In the genomic region with DNA sequence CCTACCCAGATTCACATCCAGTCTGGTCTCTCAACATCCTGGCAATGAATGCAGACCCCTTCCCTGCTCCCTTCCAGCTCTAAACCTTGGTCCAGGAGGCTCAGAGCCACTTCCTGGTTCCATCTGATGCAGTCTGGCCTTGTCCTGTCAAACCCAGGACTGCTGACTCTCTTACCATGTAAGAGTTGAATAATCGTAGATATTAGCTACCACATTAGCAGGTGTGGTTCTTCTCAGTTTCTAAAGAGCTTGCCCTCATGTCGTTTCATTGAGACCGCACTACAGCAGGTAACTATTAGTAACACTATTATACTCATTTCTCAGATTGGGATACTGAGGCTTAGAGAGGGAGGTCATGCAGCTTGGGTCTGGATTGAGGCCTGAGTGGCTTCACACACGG, we compare ENCODE assay signal across 33 cellular contexts.
"Had no signal": no experiment of that assay in that cellular context is flagged by ENCODE, and none has a peak within 500 bp of the region (broad histone marks: within the 10 kb centered on the region; RNA-seq: fewer than 3 reads in every experiment).

No MANE protein-coding gene starts in this region.

- ATAC-seq: activated CD8-positive, alpha-beta memory T cell treated with anti-CD3 and anti-CD28 coated beads, Interleukin-2, amount 10 ng/mL, durations not matched to agents 7 days and 5 days; K562; Right ventricle myocardium inferior; SK-N-SH treated with all-trans-retinoic acid at 6 μM for 48 hours had no signal

- H3K9me3 Mint-ChIP-seq: activated CD4-positive, alpha-beta memory T cell treated with anti-CD3 and anti-CD28 coated beads, Interleukin-2, amount 10 ng/mL, durations not matched to agents 7 days and 5 days; activated naive CD4-positive, alpha-beta T cell treated with anti-CD3 and anti-CD28 coated beads, Interleukin-2, amount 10 ng/mL, durations not matched to agents 7 days and 5 days; activated naive CD8-positive, alpha-beta T cell treated with anti-CD3 and anti-CD28 coated beads for 36 hours had no signal

- H3K27ac Mint-ChIP-seq: activated CD4-positive, alpha-beta memory T cell treated with anti-CD3 and anti-CD28 coated beads, Interleukin-2, amount 10 ng/mL, durations not matched to agents 7 days and 5 days; activated CD8-positive, alpha-beta memory T cell treated with anti-CD3 and anti-CD28 coated beads, Interleukin-2, amount 10 ng/mL, durations not matched to agents 7 days and 5 days; activated naive CD4-positive, alpha-beta T cell treated with anti-CD3 and anti-CD28 coated beads, Interleukin-2, amount 10 ng/mL, durations not matched to agents 7 days and 5 days; activated naive CD8-positive, alpha-beta T cell treated with anti-CD3 and anti-CD28 coated beads for 36 hours had no signal

- H3K27ac ChIP-seq: ascending aorta, RWPE1, WERI-Rb-1 had no signal

- H3K36me3 ChIP-seq: ascending aorta, WERI-Rb-1 had no signal

- H3K27me3 ChIP-seq: ascending aorta had no signal

- DNase-seq: activated CD4-positive, alpha-beta memory T cell treated with anti-CD3 and anti-CD28 coated beads, Interleukin-2, amount 10 ng/mL, durations not matched to agents 7 days and 5 days; activated CD4-positive, alpha-beta T cell treated with anti-CD3 and anti-CD28 coated beads for 1 hour; activated CD4-positive, alpha-beta T cell treated with anti-CD3 and anti-CD28 coated beads for 48 hours; activated CD4-positive, CD25-positive, alpha-beta regulatory T cell; activated CD8-positive, alpha-beta memory T cell treated with anti-CD3 and anti-CD28 coated beads for 24 hours; activated CD8-positive, alpha-beta memory T cell treated with anti-CD3 and anti-CD28 coated beads, Interleukin-2, amount 10 ng/mL, durations not matched to agents 7 days and 5 days; activated CD8-positive, alpha-beta memory T cell treated with anti-CD3 and anti-CD28 coated beads, Interleukin-2, amount 50 U/mL, for 48 hours; activated effector memory CD4-positive, alpha-beta T cell treated with Interleukin-2 at 50 U/mL for 16 hours; activated naive CD4-positive, alpha-beta T cell treated with anti-CD3 and anti-CD28 coated beads, Interleukin-2, amount 10 ng/mL, durations not matched to agents 7 days and 5 days; activated naive CD8-positive, alpha-beta T cell treated with anti-CD3 and anti-CD28 coated beads for 36 hours; activated T-cell treated with anti-CD3 and anti-CD28 coated beads, Interleukin-2, amount 50 U/mL, for 48 hours; amygdala; cerebellar nuclear complex; NCI-H1105; NCI-H1417 treated with DMSO at 0.1 percent for 48 hours; NCI-H187 treated with DMSO at 0.1 percent for 48 hours; NCI-H2081; NCI-H2171 treated with DMSO at 0.1 percent for 48 hours; NCI-H2227 treated with DMSO at 0.1 percent for 48 hours; NCI-H446; NCI-H510A treated with DMSO at 0.1 percent for 48 hours; NCI-H69; NCI-H82; SIG-M5; T-helper 1 cell; T-helper 2 cell; T-helper 9 cell; WERI-Rb-1 had no signal

- H3K9me3 ChIP-seq: ascending aorta had no signal

- H3K4me3 Mint-ChIP-seq: activated CD4-positive, alpha-beta memory T cell treated with anti-CD3 and anti-CD28 coated beads, Interleukin-2, amount 10 ng/mL, durations not matched to agents 7 days and 5 days; activated CD8-positive, alpha-beta memory T cell treated with anti-CD3 and anti-CD28 coated beads, Interleukin-2, amount 10 ng/mL, durations not matched to agents 7 days and 5 days; activated naive CD4-positive, alpha-beta T cell treated with anti-CD3 and anti-CD28 coated beads, Interleukin-2, amount 10 ng/mL, durations not matched to agents 7 days and 5 days; activated naive CD8-positive, alpha-beta T cell treated with anti-CD3 and anti-CD28 coated beads for 36 hours had no signal

- H3K36me3 Mint-ChIP-seq: activated CD8-positive, alpha-beta memory T cell treated with anti-CD3 and anti-CD28 coated beads, Interleukin-2, amount 10 ng/mL, durations not matched to agents 7 days and 5 days; activated naive CD4-positive, alpha-beta T cell treated with anti-CD3 and anti-CD28 coated beads, Interleukin-2, amount 10 ng/mL, durations not matched to agents 7 days and 5 days; activated naive CD8-positive, alpha-beta T cell treated with anti-CD3 and anti-CD28 coated beads for 36 hours had no signal

- H3K4me3 ChIP-seq: ascending aorta, K562 had no signal

- H3K4me1 Mint-ChIP-seq: activated CD4-positive, alpha-beta memory T cell treated with anti-CD3 and anti-CD28 coated beads, Interleukin-2, amount 10 ng/mL, durations not matched to agents 7 days and 5 days; activated CD8-positive, alpha-beta memory T cell treated with anti-CD3 and anti-CD28 coated beads, Interleukin-2, amount 10 ng/mL, durations not matched to agents 7 days and 5 days; activated naive CD4-positive, alpha-beta T cell treated with anti-CD3 and anti-CD28 coated beads, Interleukin-2, amount 10 ng/mL, durations not matched to agents 7 days and 5 days; activated naive CD8-positive, alpha-beta T cell treated with anti-CD3 and anti-CD28 coated beads for 36 hours had no signal

- H3K27me3 Mint-ChIP-seq: activated CD4-positive, alpha-beta memory T cell treated with anti-CD3 and anti-CD28 coated beads, Interleukin-2, amount 10 ng/mL, durations not matched to agents 7 days and 5 days; activated naive CD4-positive, alpha-beta T cell treated with anti-CD3 and anti-CD28 coated beads, Interleukin-2, amount 10 ng/mL, durations not matched to agents 7 days and 5 days had no signal
